1 cellular context compared by ENCODE assay signal in genomic region chr1:12460911-12461621, GRCh38.
A peak's percentile ranks its signal among the peaks of the same experiment; 100 is the strongest.
TF ChIP-seq lines count a peak whose summit lies in the region.

No MANE protein-coding gene starts in this region.

TF ChIP-seq in K562, 482 proteins besides CTCF, POLR2A, EP300 and RAD21 (continued from another document and continues in another):
- no peak for TF ChIP-seq ATF3 (IDR thresholded peaks at IDR 0.05)
- no peak for TF ChIP-seq ATF3 (CRISPR knock-in tag; conservative IDR thresholded peaks at IDR 0.05)
- TF ChIP-seq ERF (CRISPR knock-in tag; IDR thresholded peaks at IDR 0.05): no peak
- no peak for TF ChIP-seq E4F1 (CRISPR knock-in tag; IDR thresholded peaks at IDR 0.05; ENCODE audit: borderline replicate concordance)
- TF ChIP-seq LCOR (CRISPR knock-in tag; IDR thresholded peaks at IDR 0.05): peak; percentile 58
- TF ChIP-seq RBFOX2 (IDR thresholded peaks at IDR 0.05; ENCODE audit: low read depth, low read length): no peak
- TF ChIP-seq NKRF (IDR thresholded peaks at IDR 0.05; ENCODE audit: borderline replicate concordance): no peak
- TF ChIP-seq SREBF1 (IDR thresholded peaks at IDR 0.05; ENCODE audit: borderline replicate concordance, low read depth, low read length): no peak
- no peak for TF ChIP-seq MED1 (CRISPR knock-in tag; IDR thresholded peaks at IDR 0.05; ENCODE audit: borderline replicate concordance)
- no peak for TF ChIP-seq ZNF239 (CRISPR knock-in tag; IDR thresholded peaks at IDR 0.05)
- TF ChIP-seq ZNF398 (CRISPR knock-in tag; IDR thresholded peaks at IDR 0.05): no peak
- no peak for TF ChIP-seq MAFK (IDR thresholded peaks at IDR 0.05; ENCODE audit: low read length)
- TF ChIP-seq SUPT5H (IDR thresholded peaks at IDR 0.05): no peak
- no peak for TF ChIP-seq SRSF7 (optimal IDR thresholded peaks at IDR 0.05; ENCODE audit: low read depth, low read length)
- TF ChIP-seq TEAD2 (tag; IDR thresholded peaks at IDR 0.05): no peak
- TF ChIP-seq TAF7 (tag; IDR thresholded peaks at IDR 0.05): no peak
- no peak for TF ChIP-seq ZC3H8 (IDR thresholded peaks at IDR 0.05)
- TF ChIP-seq COPS2 (conservative IDR thresholded peaks at IDR 0.05): no peak
- TF ChIP-seq BHLHE40 (IDR thresholded peaks at IDR 0.05; ENCODE audit: low read length): no peak
- peak; percentile 50; the same call in 1 of the 2 replicates for TF ChIP-seq SMARCE1 (IDR thresholded peaks at IDR 0.05)
- no peak for TF ChIP-seq USF2 (CRISPR knock-in tag; IDR thresholded peaks at IDR 0.05)
- TF ChIP-seq RB1 (IDR thresholded peaks at IDR 0.05; ENCODE audit: low read depth): no peak
- TF ChIP-seq MTA3 (IDR thresholded peaks at IDR 0.05; ENCODE audit: borderline replicate concordance): no peak
- TF ChIP-seq NFATC3 (IDR thresholded peaks at IDR 0.05): no peak
- TF ChIP-seq PTTG1 (tag; IDR thresholded peaks at IDR 0.05; ENCODE audit: low read depth): no peak
- TF ChIP-seq ZNF584 (CRISPR knock-in tag; IDR thresholded peaks at IDR 0.05; ENCODE audit: low read depth): no peak
- TF ChIP-seq BDP1 (IDR thresholded peaks at IDR 0.05; ENCODE audit: insufficient read depth, insufficient read length): no peak
- no peak for TF ChIP-seq SOX6 (IDR thresholded peaks at IDR 0.05)
- TF ChIP-seq ADNP (tag; IDR thresholded peaks at IDR 0.05): no peak
- TF ChIP-seq IRF9 (tag; IDR thresholded peaks at IDR 0.05): no peak
- TF ChIP-seq ZBED1 (IDR thresholded peaks at IDR 0.05): 0 out of 2 replicates have a peak, but pooled peaks have one; percentile 41
- no peak for TF ChIP-seq FOXK2 (conservative IDR thresholded peaks at IDR 0.05 in 1 of 2, IDR thresholded peaks at IDR 0.05 in 1 of 2; ENCODE audit: low read depth in 2 of 2)
- no peak for TF ChIP-seq STAT6 (CRISPR knock-in tag; IDR thresholded peaks at IDR 0.05)
- no peak for TF ChIP-seq ZNF518B (CRISPR knock-in tag; IDR thresholded peaks at IDR 0.05)
- no peak for TF ChIP-seq FOXP1 (CRISPR knock-in tag; IDR thresholded peaks at IDR 0.05)
- TF ChIP-seq NCOA2 (IDR thresholded peaks at IDR 0.05; ENCODE audit: partially characterized antibody in 2 of 2): no peak
- no peak for TF ChIP-seq HBP1 (CRISPR knock-in tag; IDR thresholded peaks at IDR 0.05)
- no peak for TF ChIP-seq XRCC3 (IDR thresholded peaks at IDR 0.05)
- no peak for TF ChIP-seq FOS (IDR thresholded peaks at IDR 0.05; ENCODE audit: extremely low read depth, insufficient read length)
- no peak for TF ChIP-seq PURB (CRISPR knock-in tag; IDR thresholded peaks at IDR 0.05; ENCODE audit: low read depth)
- no peak for TF ChIP-seq KLF6 (CRISPR knock-in tag; IDR thresholded peaks at IDR 0.05; ENCODE audit: borderline replicate concordance)
- TF ChIP-seq ZNF354B (CRISPR knock-in tag; IDR thresholded peaks at IDR 0.05): no peak
- TF ChIP-seq TRIM28 (IDR thresholded peaks at IDR 0.05): no peak
- 0 out of 4 replicates have a peak, but pooled peaks of 1 of the 2 experiments have one; percentile 3 for TF ChIP-seq MNT (conservative IDR thresholded peaks at IDR 0.05)
- TF ChIP-seq E2F6 (IDR thresholded peaks at IDR 0.05; ENCODE audit: borderline replicate concordance in 1 of 2, extremely low read depth in 1 of 2, insufficient read depth in 1 of 2, insufficient read length in 1 of 2, low read depth in 1 of 2, low read length in 1 of 2, poor library complexity in 1 of 2, severe bottlenecking in 1 of 2): peak in 1 of 2 experiments; percentile 7
